Comparison of ENCODE assay signal across 28 cellular contexts in the genomic region with DNA sequence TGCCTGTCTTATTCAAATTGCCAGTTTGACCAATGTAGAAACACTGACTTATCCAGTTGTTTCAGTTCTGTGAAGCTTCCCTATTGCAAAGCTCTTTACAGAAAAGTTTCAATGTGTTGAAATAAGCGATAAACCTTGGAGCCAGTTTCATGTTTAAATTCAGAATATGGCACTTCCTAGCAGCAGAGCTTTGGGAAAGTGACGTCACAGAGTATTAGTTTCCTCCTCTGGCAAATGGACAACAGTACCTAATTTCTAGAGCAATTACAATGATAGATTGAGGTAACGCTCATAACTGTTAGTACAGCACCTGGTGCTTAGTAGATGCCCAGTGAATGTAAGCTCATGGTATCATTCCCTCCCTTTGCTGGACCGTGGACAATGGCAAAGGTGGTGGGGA.
"Had no signal": no experiment of that assay in that cellular context is flagged by ENCODE, and none has a peak within 500 bp of the region (broad histone marks: within the 10 kb centered on the region; RNA-seq: fewer than 3 reads in every experiment).

No MANE protein-coding gene starts in this region.

- H2AFZ ChIP-seq: hepatocyte had no signal

- H3K4me2 ChIP-seq: hepatocyte had no signal

- H3K36me3 ChIP-seq: colonic mucosa, esophagus muscularis mucosa, esophagus squamous epithelium, gastrocnemius medialis, gastroesophageal sphincter, heart left ventricle, heart right ventricle had no signal

- ATAC-seq: effector memory CD8-positive, alpha-beta T cell; esophagus mucosa; foreskin keratinocyte; gastrocnemius medialis; gastroesophageal sphincter; heart left ventricle; heart right ventricle had no signal

- H3K27me3 ChIP-seq: colonic mucosa, esophagus muscularis mucosa, esophagus squamous epithelium, gastrocnemius medialis, gastroesophageal sphincter, heart left ventricle, heart right ventricle had no signal

- H3K79me2 ChIP-seq: hepatocyte had no signal

- H3K9me3 ChIP-seq: colonic mucosa, esophagus muscularis mucosa, esophagus squamous epithelium, gastrocnemius medialis, gastroesophageal sphincter, heart left ventricle, heart right ventricle had no signal

- FAIRE-seq: endometrium, endothelial cell of umbilical vein, frontal cortex had no signal

- H3K4me3 ChIP-seq: colonic mucosa, coronary artery, dorsolateral prefrontal cortex, esophagus muscularis mucosa, esophagus squamous epithelium, gastrocnemius medialis, gastroesophageal sphincter, heart left ventricle, heart right ventricle, hepatocyte had no signal

- H3K4me1 ChIP-seq: colonic mucosa, esophagus squamous epithelium, foreskin keratinocyte, gastrocnemius medialis, heart right ventricle had no signal

- DNase-seq: colonic mucosa; cortex of kidney; dermis blood vessel endothelial cell; dorsolateral prefrontal cortex; effector CD4-positive, alpha-beta T cell; effector CD8-positive, alpha-beta T cell; effector memory CD4-positive, alpha-beta T cell; effector memory CD8-positive, alpha-beta T cell; endodermal cell; erythroblast; esophagus squamous epithelium; foreskin fibroblast; foreskin keratinocyte; foreskin melanocyte; gastrocnemius medialis; glutamatergic neuron; head of caudate nucleus; heart left ventricle; heart right ventricle had no signal

- H3K27ac ChIP-seq: colonic mucosa, coronary artery, dorsolateral prefrontal cortex, epithelial cell of prostate, esophagus muscularis mucosa, esophagus squamous epithelium, foreskin keratinocyte, gastrocnemius medialis, gastroesophageal sphincter, heart left ventricle, heart right ventricle, hepatocyte had no signal
